Comparison of ENCODE assay signal across 8 cellular contexts in genomic region chr12:116532986-116533342, GRCh38. TPM values are rescaled to one million over a fixed set of nuclear protein-coding genes. Genes with fewer than 3 reads are reported as not detected.
A peak's percentile ranks its signal among the peaks of the same experiment; 100 is the strongest.
DNase-seq lines count a peak whose midpoint lies in the region; ATAC-seq and TF ChIP-seq lines count a peak whose summit lies in the region.

No MANE protein-coding gene starts in this region.

- CTCF ChIA-PET in PC-3 (lab: Charles Lee) = interaction anchor here (0.8 kb wide), 1 partner anchor 67 kb away, joined by 5 read pairs; no protein-coding TSS in a partner anchor

- POLR2A ChIA-PET in PC-3 (lab: Charles Lee; ENCODE audit: unreplicated experiment) = interaction anchor here (0.6 kb wide), 1 partner anchor 37 kb away, joined by 21 read pairs; no protein-coding TSS in a partner anchor

- no peak for DNase-seq in cardiac muscle cell (ENCODE audit: low read depth in 1 of 2, low spot score in 1 of 2)
- no peak for DNase-seq in Right ventricle myocardium inferior (ENCODE audit: missing footprints)
- DNase-seq in PC-3 = no peak
- DNase-seq in fibroblast of villous mesenchyme (ENCODE audit: low read depth) = no peak
- DNase-seq in NCI-H2227 treated with DMSO at 0.1 percent for 48 hours (lab: John Stamatoyannopoulos, UW) = no peak
- no peak for DNase-seq in NCI-H1092 (lab: John Stamatoyannopoulos, UW)

- H3K36me3 ChIP-seq in cardiac muscle cell (no peaks in the 10 kb centered on the region), PC-3 (ENCODE audit: low read depth, low read length) (no peaks in the 10 kb centered on the region), subcutaneous abdominal adipose tissue (ENCODE audit: control insufficient read depth in 5 of 5, insufficient read depth in 5 of 5, low read length in 5 of 5) (no peaks in the 10 kb centered on the region)

- peaks cover 2% of the 10 kb centered on the region for H3K4me1 ChIP-seq in cardiac muscle cell (ENCODE audit: low read depth)
- peaks cover 34% of the 10 kb centered on the region for H3K4me1 ChIP-seq in PC-3 (ENCODE audit: insufficient read depth, low read length)
- H3K4me1 ChIP-seq in subcutaneous abdominal adipose tissue (ENCODE audit: control insufficient read depth in 5 of 5, insufficient read depth in 5 of 5, low read length in 5 of 5) = peaks cover 2 to 25% (median 21%) of the 10 kb centered on the region in 5 donors

- H3K9me3 ChIP-seq in cardiac muscle cell (ENCODE audit: low read depth) = no peaks in the 10 kb centered on the region
- H3K9me3 ChIP-seq in PC-3 (ENCODE audit: low read length) = no peaks in the 10 kb centered on the region
- H3K9me3 ChIP-seq in subcutaneous abdominal adipose tissue (ENCODE audit: control insufficient read depth in 5 of 5, low read length in 5 of 5) = no peaks in the 10 kb centered on the region

- H3K4me3 ChIP-seq in cardiac muscle cell = peak overlapping the region; percentile 56
- peak overlapping the region; percentile 68 for H3K4me3 ChIP-seq in PC-3 (ENCODE audit: low read length)
- peak overlapping the region; percentile 14 for H3K4me3 ChIP-seq in fibroblast of villous mesenchyme (ENCODE audit: low read depth, low read length)
- H3K4me3 ChIP-seq in subcutaneous abdominal adipose tissue (ENCODE audit: low read depth in 1 of 5, low read length in 5 of 5) = peak overlapping the region in 3 of 5 donors; percentile 64 to 68 (median 67)

- H3K9ac ChIP-seq in PC-3 (ENCODE audit: low read length) (no peak overlapping the region), subcutaneous abdominal adipose tissue (ENCODE audit: low read length in 5 of 5) (no peak overlapping the region)

- peak overlapping the region; percentile 87 for H2AFZ ChIP-seq in PC-3 (ENCODE audit: low read length)

- no peaks in the 10 kb centered on the region for H3F3A ChIP-seq in PC-3 (ENCODE audit: low read length, unreplicated experiment)

- ATAC-seq in Right ventricle myocardium inferior (no peak), PC-3 (peak; percentile 0; the same call in 1 of the 2 replicates), HG02623 (IDR thresholded peaks at IDR 0.05; ENCODE audit: unreplicated experiment) (no peak)

- intact Hi-C loops in Right ventricle myocardium inferior (cut with DNase I) = no loop called here
- intact Hi-C loops in PC-3 (cut with micrococcal nuclease) = no loop called here

- no peaks in the 10 kb centered on the region for H3K27me3 ChIP-seq in cardiac muscle cell
- no peaks in the 10 kb centered on the region for H3K27me3 ChIP-seq in PC-3 (ENCODE audit: low read length)
- H3K27me3 ChIP-seq in subcutaneous abdominal adipose tissue (ENCODE audit: control insufficient read depth in 5 of 5, insufficient read depth in 4 of 5, low read length in 5 of 5) = peaks cover 0 to 8% (median 0%) of the 10 kb centered on the region in 5 donors

- H3K9me2 ChIP-seq in PC-3 (replicated peaks; ENCODE audit: low read length) = no peaks in the 10 kb centered on the region

- peak overlapping the region; percentile 88 for H3K4me2 ChIP-seq in PC-3 (ENCODE audit: low read length)

- BruUV-seq in PC-3 (replicated peaks; lab: Mats Ljungman, UMichigan) = no TSS peak

- no peaks in the 10 kb centered on the region for H3K79me2 ChIP-seq in PC-3 (ENCODE audit: low read length)

- H3K27ac ChIP-seq in cardiac muscle cell (peak overlapping the region; percentile 49), PC-3 (ENCODE audit: low read length) (0 out of 2 replicates have a peak overlapping the region, but pooled peaks have one; percentile 13), subcutaneous abdominal adipose tissue (ENCODE audit: low read depth, low read length) (no peak overlapping the region)

- no peaks in the 10 kb centered on the region for H4K20me1 ChIP-seq in PC-3 (ENCODE audit: low read length)

- no peak for TF ChIP-seq CTCF in cardiac muscle cell (IDR thresholded peaks at IDR 0.05; ENCODE audit: low read depth, low read length)
- no peak for TF ChIP-seq CTCF in PC-3 (conservative IDR thresholded peaks at IDR 0.05; ENCODE audit: low read depth, low read length)
- TF ChIP-seq CTCF in fibroblast of villous mesenchyme (IDR thresholded peaks at IDR 0.05; ENCODE audit: insufficient read depth, low read depth, low read length) = no peak

RNA-seq across cellular contexts. Expression of gene MAP1LC3B2, which starts 26.2 kb away (rescaled TPM):
- total RNA-seq in cardiac muscle cell (2.3 and 2.4 TPM in 2 replicates), Right ventricle myocardium inferior (3.5 TPM), PC-3 (2014; rRNA removed) (not detected in 2 replicates), fibroblast of villous mesenchyme (0.32 and 0.43 TPM in 2 replicates)
- polyA plus RNA-seq in cardiac muscle cell = 7.2 and 14.9 TPM in 2 replicates

Comparison
In these comparisons a context has a peak if more than half of its experiments do, and no peak if none do; other contexts are left out.
1. H3K4me3 ChIP-seq: peak in every context shown above with its lines; median percentile 68 in PC-3; 67 in subcutaneous abdominal adipose tissue; 56 in cardiac muscle cell; 14 in fibroblast of villous mesenchyme.